Comparison of ENCODE assay signal across 23 cellular contexts in the genomic region with DNA sequence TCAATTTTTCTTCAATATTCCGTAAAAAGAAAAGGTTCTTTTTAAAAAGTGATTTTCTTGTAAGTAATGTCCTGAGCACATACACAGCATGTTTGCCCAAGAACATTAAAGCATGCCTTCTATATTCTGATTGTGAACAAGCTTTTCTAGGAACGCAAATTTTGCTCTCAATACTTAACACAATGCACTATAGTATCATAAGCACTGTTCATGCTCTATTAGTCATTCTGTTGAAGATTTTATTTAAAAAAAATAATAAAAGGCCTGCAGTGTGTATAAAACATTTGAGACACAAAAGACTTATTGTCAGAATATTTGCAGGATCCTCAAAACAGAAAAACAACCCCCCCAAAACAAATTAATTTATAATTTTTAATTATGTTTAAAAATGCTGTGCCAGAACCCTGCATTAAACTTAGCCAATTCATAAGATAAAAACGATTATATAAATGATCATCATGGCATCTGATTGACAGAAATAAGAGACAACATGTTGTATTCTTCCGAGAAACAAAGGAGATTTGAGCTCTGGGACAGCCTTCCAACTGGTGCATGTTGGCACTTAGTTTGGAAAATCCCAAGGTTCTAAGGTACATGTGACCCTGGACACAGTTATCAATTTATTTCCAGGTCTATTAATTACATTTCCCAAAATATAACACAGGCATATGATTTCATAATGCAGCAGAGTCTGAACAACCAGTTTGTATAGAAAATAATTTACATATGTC.
"Had no signal": no experiment of that assay in that cellular context is flagged by ENCODE, and none has a peak within 500 bp of the region (broad histone marks: within the 10 kb centered on the region; RNA-seq: fewer than 3 reads in every experiment).

No MANE protein-coding gene starts in this region.

- ATAC-seq: activated CD4-positive, alpha-beta T cell treated with anti-CD3 and anti-CD28 coated beads for 36 hours; activated CD8-positive, alpha-beta memory T cell treated with anti-CD3 and anti-CD28 coated beads, Interleukin-2, amount 10 ng/mL, durations not matched to agents 7 days and 5 days; activated CD8-positive, alpha-beta T cell treated with anti-CD3 and anti-CD28 coated beads, Interleukin-2, amount 10 ng/mL, durations not matched to agents 7 days and 5 days; activated naive CD8-positive, alpha-beta T cell treated with anti-CD3 and anti-CD28 coated beads, Interleukin-2, amount 50 U/mL, for 24 hours; gastrocnemius medialis; lower lobe of right lung; T-cell had no signal

- DNase-seq: activated CD4-positive, alpha-beta T cell treated with anti-CD3 and anti-CD28 coated beads for 36 hours; activated CD4-positive, CD25-positive, alpha-beta regulatory T cell; activated CD8-positive, alpha-beta memory T cell treated with anti-CD3 and anti-CD28 coated beads, Interleukin-2, amount 10 ng/mL, durations not matched to agents 7 days and 5 days; activated CD8-positive, alpha-beta T cell treated with anti-CD3 and anti-CD28 coated beads, Interleukin-2, amount 10 ng/mL, durations not matched to agents 7 days and 5 days; activated naive CD8-positive, alpha-beta T cell treated with anti-CD3 and anti-CD28 coated beads, Interleukin-2, amount 50 U/mL, for 24 hours; activated T-cell treated with anti-CD3 and anti-CD28 coated beads, Interleukin-2, amount 50 U/mL, for 48 hours; dermis blood vessel endothelial cell; effector CD8-positive, alpha-beta T cell; gastrocnemius medialis; kidney; lower lobe of right lung; mesendoderm; nephron progenitor cell; retina; sigmoid colon; stimulated activated CD4-positive, alpha-beta T cell treated with anti-CD3 and anti-CD28 coated beads, Interleukin-1b, Interleukin-23, amount 100 ng/mL, for 48 hours; stimulated activated naive CD4-positive, alpha-beta T cell; T-cell; trophoblast cell had no signal

- H3K27me3 ChIP-seq: breast epithelium, gastrocnemius medialis, neutrophil, sigmoid colon had no signal

- H3K27ac ChIP-seq: breast epithelium, gastrocnemius medialis, lower lobe of right lung, neutrophil, sigmoid colon, thoracic aorta had no signal

- H3K4me3 ChIP-seq: breast epithelium, gastrocnemius medialis, lower lobe of right lung, sigmoid colon, smooth muscle cell, thoracic aorta had no signal

- H3K36me3 ChIP-seq: breast epithelium, gastrocnemius medialis, lower lobe of right lung, neutrophil, sigmoid colon, thoracic aorta had no signal

- H3K9me3 ChIP-seq: breast epithelium, gastrocnemius medialis, lower lobe of right lung, neutrophil, sigmoid colon, thoracic aorta had no signal

- H3K4me1 ChIP-seq: breast epithelium had no signal
